In the genomic region with DNA sequence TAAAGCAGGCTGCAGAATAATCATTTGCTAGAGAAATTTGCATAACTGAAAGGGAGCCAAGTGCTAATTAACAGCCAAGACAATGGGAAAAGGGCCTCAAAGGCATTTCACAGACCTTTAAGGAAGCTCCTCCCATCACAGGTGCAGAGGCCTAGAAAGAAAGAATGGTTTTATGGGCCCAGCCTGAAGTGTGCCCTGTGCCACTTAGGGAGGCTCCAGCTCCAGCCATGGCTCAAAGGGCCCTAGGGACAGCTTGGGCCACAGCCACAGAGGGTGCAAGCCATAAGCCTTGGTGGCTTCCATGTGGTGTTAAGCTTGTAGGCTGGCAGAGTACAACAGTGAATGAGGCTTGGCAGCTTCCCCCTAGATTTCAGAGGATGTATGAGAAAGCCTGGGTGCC, we compare ENCODE assay signal across 15 cellular contexts. TPM values are rescaled to one million over a fixed set of nuclear protein-coding genes. Genes with fewer than 3 reads are reported as not detected.
DNase-seq lines count a peak whose midpoint lies in the region; ATAC-seq, FAIRE-seq and TF ChIP-seq lines count a peak whose summit lies in the region.
"Had no signal": no experiment of that assay in that cellular context is flagged by ENCODE, and none has a peak within 500 bp of the region (broad histone marks: within the 10 kb centered on the region; RNA-seq: fewer than 3 reads in every experiment).

No MANE protein-coding gene starts in this region.

- H3K4me1 ChIP-seq in BLaER1, result peaks cover 33% of the 10 kb centered on the region
- peaks cover 17% of the 10 kb centered on the region for H3K4me1 ChIP-seq in GM12878 (ENCODE audit: control insufficient read depth, insufficient read depth, low read length)
- H3K4me1 ChIP-seq in mesendoderm (ENCODE audit: control insufficient read depth, low read depth, low read length), result peaks cover 30% of the 10 kb centered on the region
- peaks cover 10% of the 10 kb centered on the region for H3K4me1 ChIP-seq in effector memory CD4-positive, alpha-beta T cell (ENCODE audit: control insufficient read depth, insufficient read depth, low read length, poor library complexity, severe bottlenecking)

- DNase-seq in Jurkat, Clone E6-1 (ENCODE audit: low read depth, low spot score), result peak; percentile 15
- DNase-seq in GM12878 (ENCODE audit: low read depth, low spot score) (peak; percentile 7), mesendoderm (peak; percentile 83), SHP77 treated with DMSO at 0.1 percent for 48 hours (lab: John Stamatoyannopoulos, UW) (no peak), MG63 (no peak), amniotic stem cell (lab: John Stamatoyannopoulos, UW) (no peak)
- DNase-seq in effector memory CD4-positive, alpha-beta T cell, result no peak
- DNase-seq: activated CD8-positive, alpha-beta memory T cell treated with anti-CD3 and anti-CD28 coated beads, Interleukin-2, amount 50 U/mL, for 4 hours; DND-41; effector CD4-positive, alpha-beta T cell; KBM-7; left lung; SHP77 had no signal

- POLR2A ChIA-PET in GM12878 (lab: Charles Lee), result interaction anchor here (1.5 kb wide), 1 partner anchor 83 kb away, joined by 5 read pairs; the partner anchor contains the start of gene MAPK7

- H3K79me1 ChIP-seq in mesendoderm (ENCODE audit: low read length), result no peaks in the 10 kb centered on the region

- no peak for TF ChIP-seq CTCF in GM12878 (IDR thresholded peaks at IDR 0.05 in 2 of 3, conservative IDR thresholded peaks at IDR 0.05 in 1 of 3; ENCODE audit: control insufficient read depth in 2 of 3, extremely low read depth in 1 of 3, insufficient read depth in 1 of 3, low read depth in 3 of 3, low read length in 3 of 3)

- no TSS peak for BruUV-seq in GM12878 (replicated peaks; lab: Mats Ljungman, UMichigan)

- no peak for TF ChIP-seq RAD21 in GM12878 (IDR thresholded peaks at IDR 0.05; ENCODE audit: insufficient read depth, low read depth, low read length)

- peak overlapping the region; percentile 99 for H2AK5ac ChIP-seq in mesendoderm (ENCODE audit: low read length)

- intact Hi-C loops in GM12878 (cut with micrococcal nuclease; ENCODE audit: unreplicated experiment), result loop anchor here (5.0 kb wide), 1 partner anchor 84 kb away; the partner anchor contains the start of gene MAPK7

- no peak overlapping the region for H2AFZ ChIP-seq in GM12878 (ENCODE audit: control insufficient read depth, low read depth, low read length)

- H3K9me3 ChIP-seq in BLaER1 (no peaks in the 10 kb centered on the region), GM12878 (replicated peaks; ENCODE audit: control insufficient read depth, insufficient read depth, low read length) (no peaks in the 10 kb centered on the region), MG63 (no peaks in the 10 kb centered on the region)
- H3K9me3 ChIP-seq in effector memory CD4-positive, alpha-beta T cell (ENCODE audit: control insufficient read depth, low read length), result no peaks in the 10 kb centered on the region
- H3K9me3 ChIP-seq: left lung had no signal

- FAIRE-seq in GM12878 (lab: Jason Lieb, UNC), result no peak
- FAIRE-seq: frontal cortex had no signal

- no peaks in the 10 kb centered on the region for H4K20me1 ChIP-seq in BLaER1
- H4K20me1 ChIP-seq in GM12878 (ENCODE audit: control insufficient read depth, insufficient read depth), result no peaks in the 10 kb centered on the region

- in situ Hi-C loops in GM12878 (cut with MboI), result no loop called here

- H3K27me3 ChIP-seq in BLaER1, result no peaks in the 10 kb centered on the region
- no peaks in the 10 kb centered on the region for H3K27me3 ChIP-seq in GM12878 (replicated peaks in 1 of 2; ENCODE audit: control insufficient read depth in 2 of 2, insufficient read depth in 2 of 2, low read length in 1 of 2)
- no peaks in the 10 kb centered on the region for H3K27me3 ChIP-seq in mesendoderm (ENCODE audit: insufficient read depth, low read length, poor library complexity)
- H3K27me3 ChIP-seq in MG63, result no peaks in the 10 kb centered on the region
- H3K27me3 ChIP-seq in effector memory CD4-positive, alpha-beta T cell (replicated peaks; ENCODE audit: control insufficient read depth, insufficient read depth, low read length, poor library complexity, severe bottlenecking), result no peaks in the 10 kb centered on the region
- H3K27me3 ChIP-seq: left lung had no signal

- peak overlapping the region; percentile 85 for H3K18ac ChIP-seq in mesendoderm (ENCODE audit: low read length)

- H3K36me3 ChIP-seq in BLaER1 (no peaks in the 10 kb centered on the region), GM12878 (ENCODE audit: control insufficient read depth in 2 of 2, insufficient read depth in 2 of 2, low read length in 1 of 2) (no peaks in the 10 kb centered on the region), mesendoderm (ENCODE audit: control insufficient read depth, insufficient read depth, low read length) (no peaks in the 10 kb centered on the region), MG63 (no peaks in the 10 kb centered on the region)
- H3K36me3 ChIP-seq in effector memory CD4-positive, alpha-beta T cell (ENCODE audit: control insufficient read depth, insufficient read depth, low read length), result no peaks in the 10 kb centered on the region
- H3K36me3 ChIP-seq: left lung had no signal

- CTCF ChIA-PET in GM12878 (lab: Yijun Ruan, JAX), result interaction anchor here (0.9 to 1.2 kb wide), 2 partner anchors 13 to 52 kb away, joined by 3 read pairs; no protein-coding TSS in a partner anchor

- H3K4me3 ChIP-seq in BLaER1 (no peak overlapping the region), GM12878 (no peak overlapping the region), mesendoderm (ENCODE audit: low read length) (no peak overlapping the region), MG63 (no peak overlapping the region)
- no peak overlapping the region for H3K4me3 ChIP-seq in Jurkat, Clone E6-1 (ENCODE audit: low read length)
- no peak overlapping the region for H3K4me3 ChIP-seq in effector memory CD4-positive, alpha-beta T cell (ENCODE audit: insufficient read depth, low read depth, low read length, poor library complexity, severe bottlenecking)
- H3K4me3 ChIP-seq: left lung had no signal

- no peak overlapping the region for H4K8ac ChIP-seq in mesendoderm (ENCODE audit: low read depth, low read length)

- H3K4ac ChIP-seq in mesendoderm (ENCODE audit: low read depth, low read length), result peak overlapping the region; percentile 99

- no peak for ATAC-seq in GM12878
- ATAC-seq: left lung had no signal

- no peak for TF ChIP-seq POLR2A in GM12878 (IDR thresholded peaks at IDR 0.05; ENCODE audit: low read depth, low read length)

- H3K56ac ChIP-seq in mesendoderm (ENCODE audit: low read length), result peak overlapping the region; percentile 86

- H3K27ac ChIP-seq in BLaER1 (no peak overlapping the region), GM12878 (ENCODE audit: control insufficient read depth, insufficient read depth) (no peak overlapping the region), mesendoderm (ENCODE audit: low read depth, low read length) (peak overlapping the region; percentile 22)
- H3K27ac ChIP-seq in effector memory CD4-positive, alpha-beta T cell (ENCODE audit: insufficient read depth, low read length, poor library complexity, severe bottlenecking), result no peak overlapping the region
- H3K27ac ChIP-seq: left lung had no signal

- no peak overlapping the region for H3K23ac ChIP-seq in mesendoderm (ENCODE audit: low read length)

- peak overlapping the region; percentile 98 for H2BK5ac ChIP-seq in mesendoderm (ENCODE audit: low read length)

- H3K79me2 ChIP-seq in GM12878 (ENCODE audit: control insufficient read depth, insufficient read depth, low read length) (no peaks in the 10 kb centered on the region), mesendoderm (ENCODE audit: control insufficient read depth, insufficient read depth, low read length) (no peaks in the 10 kb centered on the region)

- H3K9ac ChIP-seq in BLaER1, result no peak overlapping the region
- H3K9ac ChIP-seq in GM12878 (ENCODE audit: control insufficient read depth, insufficient read depth, low read length), result no peak overlapping the region
- H3K9ac ChIP-seq in mesendoderm (ENCODE audit: low read length), result peak overlapping the region; percentile 55

- no peak overlapping the region for H2BK15ac ChIP-seq in mesendoderm (replicated peaks; ENCODE audit: low read depth)

- SMC1A ChIA-PET in GM12878 (lab: Charles Lee; ENCODE audit: uncharacterized antibody, unreplicated experiment), result interaction anchor here (1.0 kb wide), 1 partner anchor 13 kb away, joined by 3 read pairs; no protein-coding TSS in a partner anchor

- no peak overlapping the region for H4K5ac ChIP-seq in mesendoderm (ENCODE audit: low read length)

- no peak for TF ChIP-seq EP300 in GM12878 (IDR thresholded peaks at IDR 0.05; ENCODE audit: borderline replicate concordance in 1 of 2, control insufficient read depth in 1 of 2, low read depth in 2 of 2, low read length in 2 of 2)

- RAD21 ChIA-PET in GM12878 (lab: Charles Lee; ENCODE audit: unreplicated experiment), result interaction anchor here (1.1 to 3.0 kb wide), 3 partner anchors 14 to 98 kb away, joined by 3 to 13 read pairs (median 4); partner anchors contain the start of genes B9D1 and MAPK7

- H3K4me2 ChIP-seq in BLaER1, result peak overlapping the region; percentile 49
- H3K4me2 ChIP-seq in GM12878 (ENCODE audit: control insufficient read depth, insufficient read depth), result no peak overlapping the region
- H3K4me2 ChIP-seq in mesendoderm (ENCODE audit: low read length), result no peak overlapping the region

- peak overlapping the region; percentile 22 for H2BK120ac ChIP-seq in mesendoderm (ENCODE audit: low read depth, low read length)

RNA-seq across cellular contexts. Expression of gene RNF112, which starts 50.1 kb away (rescaled TPM):
- not detected for polyA plus RNA-seq in Jurkat, Clone E6-1 (2012; ENCODE audit: insufficient read depth, insufficient read length)
- total RNA-seq in GM12878 (2013; cell fraction: nucleolus; rRNA removed), result 1.7 and 1.9 TPM in 2 replicates
- total RNA-seq in GM12878 (2014; rRNA removed) (not detected in 2 replicates), GM12878 (2014; rRNA removed; fragmentation: Illumina TruSeq; extraction: Trizol) (not detected in 2 replicates), GM12878 (2021) (not detected in 2 replicates)
- not detected for polyA plus RNA-seq in GM12878 (2011; ENCODE audit: low read depth)
- polyA plus RNA-seq in GM12878 (2011; rRNA removed) (0.03 TPM in 1 of 2 replicates, not detected in the other), GM12878 (2014; fragmentation: Illumina TruSeq; extraction: Trizol) (not detected in 2 replicates), GM12878 (2014; fragmentation: Nextera tagmentation; extraction: Ambion mirVana) (not detected), GM12878 (2014; rRNA removed) (not detected in 2 replicates), GM12878 (2016; fragmentation: Nextera tagmentation; extraction: Ambion mirVana) (not detected)
- 0.01 TPM in 1 of 2 replicates, not detected in the other for polyA plus RNA-seq in GM12878 (2011; cell fraction: cytosol; rRNA removed)
- polyA plus RNA-seq in GM12878 (2011; cell fraction: nucleus; rRNA removed), result 0.12 and 0.70 TPM in 2 replicates
- 0.07 and 0.28 TPM in 2 replicates for polyA plus RNA-seq in GM12878 (2012)
- not detected in 2 replicates for polyA minus RNA-seq in GM12878 (2011; rRNA and poly(A)+ RNA removed)
- polyA minus RNA-seq in GM12878 (2011; cell fraction: cytosol; rRNA and poly(A)+ RNA removed), result not detected in 2 replicates
- not detected in 2 replicates for polyA minus RNA-seq in GM12878 (2011; cell fraction: nucleus; rRNA and poly(A)+ RNA removed)
- 1.5 TPM for polyA plus RNA-seq in mesendoderm (2013, experiment 1 of 2)
- polyA plus RNA-seq in mesendoderm (2013, experiment 2 of 2), result 1.2 TPM
- not detected in 2 replicates for total RNA-seq in MG63 (2014; rRNA removed; shearing (Covaris generic); ENCODE audit: low replicate concordance)

Comparison
In these comparisons a context has a peak if more than half of its experiments do, and no peak if none do; other contexts are left out.
1. DNase-seq: peak in Jurkat, Clone E6-1 (single experiment), GM12878 (single experiment) and mesendoderm (single experiment); none in SHP77 treated with DMSO at 0.1 percent for 48 hours (single experiment), MG63 (single experiment), amniotic stem cell (single experiment) and effector memory CD4-positive, alpha-beta T cell (0 of 3).